In genomic region chr14:99969673-99970322, GRCh38 we compare ENCODE assay signal across 18 cellular contexts.
DNase-seq lines count a peak whose midpoint lies in the region; ATAC-seq and TF ChIP-seq lines count a peak whose summit lies in the region.
"Had no signal": no experiment of that assay in that cellular context is flagged by ENCODE, and none has a peak within 500 bp of the region (broad histone marks: within the 10 kb centered on the region; RNA-seq: fewer than 3 reads in every experiment).

No MANE protein-coding gene starts in this region.

- H3K36me3 Mint-ChIP-seq in T-helper 1 cell treated with Interleukin-12 subunit alpha and Interleukin-12 subunit beta and Interleukin-4 antibody, amounts not matched to agents 30 μg/mL and 1 μg/mL, for 36 hours (ENCODE audit: low read depth) = no peaks in the 10 kb centered on the region
- H3K36me3 Mint-ChIP-seq in activated B cell treated with CpG ODN at 0.5 μM for 24 hours (ENCODE audit: low read depth) = no peaks in the 10 kb centered on the region
- peaks cover 15% of the 10 kb centered on the region for H3K36me3 Mint-ChIP-seq in mesothelial cell of epicardium

- H3K27me3 Mint-ChIP-seq in T-helper 1 cell treated with Interleukin-12 subunit alpha and Interleukin-12 subunit beta and Interleukin-4 antibody, amounts not matched to agents 30 μg/mL and 1 μg/mL, for 36 hours (ENCODE audit: low read depth) = peaks cover 42% of the 10 kb centered on the region
- H3K27me3 Mint-ChIP-seq in activated B cell treated with CpG ODN at 0.5 μM for 24 hours (peaks cover 52% of the 10 kb centered on the region), mesothelial cell of epicardium (ENCODE audit: low read depth) (no peaks in the 10 kb centered on the region)

- H3K9me3 ChIP-seq in AG04450 (ENCODE audit: control insufficient read depth, insufficient read depth, low read length) = peaks cover 11% of the 10 kb centered on the region
- H3K9me3 ChIP-seq: upper lobe of right lung had no signal

- peaks cover 14% of the 10 kb centered on the region for H3K4me1 Mint-ChIP-seq in T-helper 1 cell treated with Interleukin-12 subunit alpha and Interleukin-12 subunit beta and Interleukin-4 antibody, amounts not matched to agents 30 μg/mL and 1 μg/mL, for 36 hours (ENCODE audit: low read depth)
- H3K4me1 Mint-ChIP-seq in activated B cell treated with CpG ODN at 0.5 μM for 24 hours = peaks cover 12% of the 10 kb centered on the region
- H3K4me1 Mint-ChIP-seq in mesothelial cell of epicardium = peaks cover 23% of the 10 kb centered on the region

- peak overlapping the region; percentile 21 for H3K27ac ChIP-seq in AG04450 (ENCODE audit: low read depth, low read length)
- H3K27ac ChIP-seq: cardiac muscle cell, dorsolateral prefrontal cortex, left ventricle myocardium inferior, SJCRH30, upper lobe of right lung had no signal

- H3K9me3 Mint-ChIP-seq in T-helper 1 cell treated with Interleukin-12 subunit alpha and Interleukin-12 subunit beta and Interleukin-4 antibody, amounts not matched to agents 30 μg/mL and 1 μg/mL, for 36 hours = no peaks in the 10 kb centered on the region
- no peaks in the 10 kb centered on the region for H3K9me3 Mint-ChIP-seq in activated B cell treated with CpG ODN at 0.5 μM for 24 hours
- H3K9me3 Mint-ChIP-seq in mesothelial cell of epicardium = peaks cover 8% of the 10 kb centered on the region

- intact Hi-C loops in activated B cell treated with CpG ODN at 0.5 μM for 24 hours (cut with micrococcal nuclease) = loop anchor here (5.0 kb wide), 1 partner anchor 287 kb away; the partner anchor contains the start of gene CYP46A1

- DNase-seq in T-helper 1 cell = no peak
- DNase-seq in AG04450 (ENCODE audit: low read depth, low spot score) = no peak
- DNase-seq in activated B cell treated with CpG ODN at 0.5 μM for 24 hours = no peak
- DNase-seq in mesothelial cell of epicardium (ENCODE audit: low spot score in 2 of 2, unreplicated experiment in 2 of 2) = no peak
- DNase-seq in superior temporal gyrus (ENCODE audit: extremely low spot score) = no peak
- DNase-seq in stimulated activated naive CD4-positive, alpha-beta T cell (lab: John Stamatoyannopoulos, UW) = no peak
- DNase-seq in LoVo (ENCODE audit: low spot score) = no peak
- DNase-seq: dorsolateral prefrontal cortex, KBM-7, left ventricle myocardium inferior, NCI-H2081, NCI-H526, SJCRH30, upper lobe of right lung had no signal

- H3K27me3 ChIP-seq in AG04450 (ENCODE audit: control insufficient read depth, insufficient read depth, low read length) = no peaks in the 10 kb centered on the region
- H3K27me3 ChIP-seq: dorsolateral prefrontal cortex, SJCRH30, upper lobe of right lung had no signal

- no peak for ATAC-seq in activated B cell treated with CpG ODN at 0.5 μM for 24 hours (ENCODE audit: low read depth)
- ATAC-seq: esophagus mucosa, HCT116, upper lobe of right lung had no signal

- no peak overlapping the region for H3K4me3 ChIP-seq in AG04450 (ENCODE audit: low read depth, low read length)
- H3K4me3 ChIP-seq: cardiac muscle cell, left ventricle myocardium inferior, upper lobe of right lung had no signal

- CTCF ChIA-PET in AG04450 (lab: Charles Lee) (interaction anchor here (0.5 kb wide), 1 partner anchor 271 kb away, joined by 3 read pairs; no protein-coding TSS in a partner anchor), activated B cell treated with CpG ODN at 0.5 μM for 24 hours (lab: Charles Lee) (interaction anchor here (0.7 kb wide), 1 partner anchor 12 kb away, joined by 3 read pairs; no protein-coding TSS in a partner anchor)

- H3K4me3 Mint-ChIP-seq in T-helper 1 cell treated with Interleukin-12 subunit alpha and Interleukin-12 subunit beta and Interleukin-4 antibody, amounts not matched to agents 30 μg/mL and 1 μg/mL, for 36 hours = peak overlapping the region; percentile 63
- H3K4me3 Mint-ChIP-seq in activated B cell treated with CpG ODN at 0.5 μM for 24 hours = peak overlapping the region; percentile 76
- peak overlapping the region; percentile 65 for H3K4me3 Mint-ChIP-seq in mesothelial cell of epicardium

- no peak for TF ChIP-seq CTCF in AG04450 (IDR thresholded peaks at IDR 0.05; ENCODE audit: low read depth, low read length)
- TF ChIP-seq CTCF in activated B cell treated with CpG ODN at 0.5 μM for 24 hours (IDR thresholded peaks at IDR 0.05) = no peak
- no peak for TF ChIP-seq CTCF in mesothelial cell of epicardium (IDR thresholded peaks at IDR 0.05; ENCODE audit: unreplicated experiment)

- no peak overlapping the region for H3K27ac Mint-ChIP-seq in T-helper 1 cell treated with Interleukin-12 subunit alpha and Interleukin-12 subunit beta and Interleukin-4 antibody, amounts not matched to agents 30 μg/mL and 1 μg/mL, for 36 hours
- H3K27ac Mint-ChIP-seq in activated B cell treated with CpG ODN at 0.5 μM for 24 hours (no peak overlapping the region), mesothelial cell of epicardium (peak overlapping the region; percentile 4)

- POLR2A ChIA-PET in AG04450 (lab: Yijun Ruan, JAX) (interaction anchor here (0.6 to 0.7 kb wide), 2 partner anchors 33 to 288 kb away, joined by 3 to 8 read pairs; no protein-coding TSS in a partner anchor), activated B cell treated with CpG ODN at 0.5 μM for 24 hours (lab: Charles Lee) (no interaction called here)
